In genomic region chr5:97044057-97044456, GRCh38 we compare ENCODE assay signal across 10 cellular contexts.
DNase-seq lines count a peak whose midpoint lies in the region; ATAC-seq and TF ChIP-seq lines count a peak whose summit lies in the region.
"Had no signal": no experiment of that assay in that cellular context is flagged by ENCODE, and none has a peak within 500 bp of the region (broad histone marks: within the 10 kb centered on the region; RNA-seq: fewer than 3 reads in every experiment).

No MANE protein-coding gene starts in this region.

- POLR2A ChIA-PET in Panc1 (lab: Charles Lee) = no interaction called here

- H3K27ac ChIP-seq in Panc1 (ENCODE audit: low read length) = no peak overlapping the region
- H3K27ac ChIP-seq: esophagus squamous epithelium had no signal

- in situ Hi-C loops in Panc1 (cut with HindIII; ENCODE audit: low pct_unique_long_range_greater_than_20kb, low sequenced_read_pairs) (no loop called here), KBM-7 (cut with MboI; ENCODE audit: low pct_unique_long_range_greater_than_20kb, low sequenced_read_pairs) (no loop called here)

- no peaks in the 10 kb centered on the region for H3K4me1 ChIP-seq in Panc1 (ENCODE audit: control insufficient read depth, insufficient read depth, low read length)
- H3K4me1 ChIP-seq: esophagus squamous epithelium had no signal

- TF ChIP-seq CTCF in GM06990 (IDR thresholded peaks at IDR 0.05; ENCODE audit: insufficient read depth, low read length, poor library complexity, severe bottlenecking) (peak; percentile 17), Panc1 (IDR thresholded peaks at IDR 0.05) (peak; percentile 45; the same call in 1 of the 2 replicates), lower leg skin (IDR thresholded peaks at IDR 0.05) (no peak)

- ATAC-seq in Panc1 (peak; percentile 83), HG03354 (IDR thresholded peaks at IDR 0.05; ENCODE audit: poor library complexity, severe bottlenecking, unreplicated experiment) (no peak)
- ATAC-seq: activated CD8-positive, alpha-beta T cell treated with anti-CD3 and anti-CD28 coated beads for 36 hours had no signal

- H3K4me3 ChIP-seq in GM06990 (replicated peaks; ENCODE audit: low read depth, low read length) (no peak overlapping the region), Panc1 (ENCODE audit: low read depth in 2 of 2, low read length in 2 of 2) (no peak overlapping the region), lower leg skin (ENCODE audit: low read depth, poor library complexity, severe bottlenecking) (no peak overlapping the region)
- H3K4me3 ChIP-seq: esophagus squamous epithelium had no signal

- 73 to 78% methylated on average over 2 of the region's 2 CpGs for WGBS in lower leg skin, 2 donors

- DNase-seq in GM06990 (ENCODE audit: extremely low read depth, insufficient read length) = no peak
- peak; percentile 12 for DNase-seq in Panc1 (ENCODE audit: low read depth, low spot score)
- peak; percentile 23 for DNase-seq in glomerular endothelial cell (ENCODE audit: extremely low read depth, low read depth, low spot score)
- peak; percentile 62 for DNase-seq in renal cortical epithelial cell (ENCODE audit: low read depth)
- DNase-seq in KBM-7 = no peak
- DNase-seq in lower leg skin (ENCODE audit: low spot score in 2 of 2) = no peak
- DNase-seq in stimulated activated CD4-positive, alpha-beta T cell treated with anti-CD3 and anti-CD28 coated beads, Interleukin-12 subunit alpha, Interleukin-12 subunit beta, amount 100 ng/mL, for 4 hours = no peak
- DNase-seq: activated CD8-positive, alpha-beta T cell treated with anti-CD3 and anti-CD28 coated beads for 36 hours; esophagus squamous epithelium had no signal

- H3K36me3 ChIP-seq in GM06990 (ENCODE audit: control insufficient read depth, insufficient read depth, low read length) (no peaks in the 10 kb centered on the region), Panc1 (ENCODE audit: control insufficient read depth, insufficient read depth, low read length) (no peaks in the 10 kb centered on the region)
- H3K36me3 ChIP-seq: esophagus squamous epithelium had no signal

- BruUV-seq in Panc1 (replicated peaks; lab: Mats Ljungman, UMichigan) = no TSS peak

- no peak for TF ChIP-seq POLR2A in lower leg skin (IDR thresholded peaks at IDR 0.05)

- no peaks in the 10 kb centered on the region; the same call in 1 of the 2 replicates for H3K27me3 ChIP-seq in GM06990 (replicated peaks; ENCODE audit: control insufficient read depth, insufficient read depth, low read length)
- H3K27me3 ChIP-seq in Panc1 (ENCODE audit: control insufficient read depth, insufficient read depth, low read length) = no peaks in the 10 kb centered on the region; the same call in 1 of the 2 replicates
- H3K27me3 ChIP-seq: esophagus squamous epithelium had no signal

- intact Hi-C loops in Panc1 (cut with micrococcal nuclease; ENCODE audit: unreplicated experiment) = loop anchor here (10.0 kb wide), 1 partner anchor 101 kb away; the partner anchor contains the start of gene LIX1
- intact Hi-C loops in lower leg skin (cut with DNase I; ENCODE audit: low total_unique reads) = no loop called here

- CTCF ChIA-PET in Panc1 (lab: Charles Lee) = interaction anchor here (0.7 to 1.3 kb wide), 2 partner anchors 99 to 915 kb away, joined by 3 to 5 read pairs; partner anchors contain the start of gene LIX1

- H3K9me3 ChIP-seq in Panc1 (ENCODE audit: control insufficient read depth, insufficient read depth, low read depth, low read length) = no peaks in the 10 kb centered on the region
- H3K9me3 ChIP-seq: esophagus squamous epithelium had no signal

Comparison
In these comparisons a context has a peak if more than half of its experiments do, and no peak if none do; other contexts are left out.
1. DNase-seq: peak in Panc1 (single experiment), glomerular endothelial cell (single experiment) and renal cortical epithelial cell (single experiment); none in GM06990 (single experiment), KBM-7 (single experiment), lower leg skin (0 of 2) and stimulated activated CD4-positive, alpha-beta T cell treated with anti-CD3 and anti-CD28 coated beads, Interleukin-12 subunit alpha, Interleukin-12 subunit beta, amount 100 ng/mL, for 4 hours (single experiment).
2. CTCF ChIP-seq: peak in GM06990 (single experiment) and Panc1 (single experiment); none in lower leg skin (0 of 3).